Comparison of ENCODE assay signal across 25 cellular contexts in the genomic region with DNA sequence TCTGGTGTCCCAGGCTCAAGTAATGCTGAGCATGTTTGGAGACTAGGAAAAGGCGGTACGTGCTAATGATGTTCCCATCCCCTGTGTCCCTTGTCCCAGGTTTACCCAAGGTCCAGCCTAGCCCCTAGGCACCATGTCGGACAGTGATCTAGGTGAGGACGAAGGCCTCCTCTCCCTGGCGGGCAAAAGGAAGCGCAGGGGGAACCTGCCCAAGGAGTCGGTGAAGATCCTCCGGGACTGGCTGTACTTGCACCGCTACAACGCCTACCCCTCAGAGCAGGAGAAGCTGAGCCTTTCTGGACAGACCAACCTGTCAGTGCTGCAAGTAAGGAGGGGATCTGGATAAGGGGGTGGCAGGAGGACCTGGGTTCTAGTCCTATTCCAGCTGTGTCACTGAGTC.
"Had no signal": no experiment of that assay in that cellular context is flagged by ENCODE, and none has a peak within 500 bp of the region (broad histone marks: within the 10 kb centered on the region; RNA-seq: fewer than 3 reads in every experiment).

No MANE protein-coding gene starts in this region.

- H3K4me3 Mint-ChIP-seq: endodermal cell; memory B cell; mesothelial cell of epicardium; natural killer cell; neural crest cell; stimulated activated naive CD8-positive, alpha-beta T cell treated with anti-CD3 and anti-CD28 coated beads, Interleukin-15, Interleukin-2, amounts not matched to agents 100 ng/mL and 50 ng/mL, for 24 hours had no signal

- H2AFZ ChIP-seq: hepatocyte had no signal

- FAIRE-seq: endothelial cell of umbilical vein, kidney, pancreas had no signal

- H3K27ac ChIP-seq: foreskin keratinocyte, left ventricle myocardium inferior, lower lobe of right lung, pancreas, tibial artery, upper lobe of left lung had no signal

- DNase-seq: effector CD4-positive, alpha-beta T cell; endodermal cell; erythroblast; foreskin keratinocyte; head of caudate nucleus; kidney; left cardiac atrium; left ventricle myocardium inferior; lower lobe of right lung; natural killer cell; nucleus accumbens; pancreas; right cardiac atrium; stimulated activated CD4-positive, alpha-beta T cell treated with anti-CD3 and anti-CD28 coated beads, Interleukin-2, amount 100 ng/mL, for 48 hours; tibial artery; upper lobe of left lung; uterus had no signal

- H3K4me2 ChIP-seq: hepatocyte, smooth muscle cell had no signal

- H3K36me3 ChIP-seq: uterus had no signal

- H3K27me3 ChIP-seq: foreskin keratinocyte, hepatocyte, pancreas, tibial artery, upper lobe of left lung, uterus had no signal

- H3K36me3 Mint-ChIP-seq: natural killer cell had no signal

- H3K4me3 ChIP-seq: hepatocyte, left ventricle myocardium inferior, lower lobe of right lung, pancreas, smooth muscle cell, tibial artery, upper lobe of left lung, uterus had no signal

- H3K4me1 ChIP-seq: foreskin keratinocyte had no signal

- ATAC-seq: foreskin keratinocyte, left cardiac atrium, lower lobe of right lung, natural killer cell, pancreas, right cardiac atrium had no signal

- H3K9me3 ChIP-seq: left ventricle myocardium inferior, lower lobe of right lung, pancreas, tibial artery, upper lobe of left lung, uterus had no signal

- H3K27ac Mint-ChIP-seq: endodermal cell; memory B cell; mesothelial cell of epicardium; natural killer cell; stimulated activated naive CD8-positive, alpha-beta T cell treated with anti-CD3 and anti-CD28 coated beads, Interleukin-15, Interleukin-2, amounts not matched to agents 100 ng/mL and 50 ng/mL, for 24 hours had no signal

- H3K27me3 Mint-ChIP-seq: memory B cell; progenitor cell of endocrine pancreas; stimulated activated naive CD8-positive, alpha-beta T cell treated with anti-CD3 and anti-CD28 coated beads, Interleukin-15, Interleukin-2, amounts not matched to agents 100 ng/mL and 50 ng/mL, for 24 hours had no signal

- H3K9me3 Mint-ChIP-seq: endodermal cell; memory B cell; mesothelial cell of epicardium; natural killer cell; neural crest cell; stimulated activated naive CD8-positive, alpha-beta T cell treated with anti-CD3 and anti-CD28 coated beads, Interleukin-15, Interleukin-2, amounts not matched to agents 100 ng/mL and 50 ng/mL, for 24 hours had no signal
